ENCODE assay signal across 7 cellular contexts in genomic region chr2:101001713-101002561, GRCh38. TPM values are rescaled to one million over a fixed set of nuclear protein-coding genes. Genes with fewer than 3 reads are reported as not detected.
DNase-seq lines count a peak whose midpoint lies in the region; ATAC-seq and TF ChIP-seq lines count a peak whose summit lies in the region.

TSS of gene RPL31 (plus strand) at chr2:101002289. CDS start at chr2:101002702, 413 bp downstream.

- peak within 1 kb of the TSS; percentile 95 for H3K27ac ChIP-seq in hepatocyte

- H3K4me2 ChIP-seq in hepatocyte = peak within 1 kb of the TSS; percentile 92

- peak; percentile 85 for ATAC-seq in GM18508 (IDR thresholded peaks at IDR 0.05; ENCODE audit: insufficient read depth, unreplicated experiment)
- ATAC-seq in HG03025 (IDR thresholded peaks at IDR 0.05; ENCODE audit: low FRiP score, unreplicated experiment) = peak; percentile 87

- 5% methylated on average over 59 of the region's 59 CpGs for WGBS in hepatocyte (ENCODE audit: low lambda C conversion rate, missing lambda C conversion rate)

- peak; percentile 94 to 95 for DNase-seq in NCI-H2081 (lab: John Stamatoyannopoulos, UW)
- DNase-seq in T1000 (lab: John Stamatoyannopoulos, UW) = peak; percentile 88
- peak; percentile 98 for DNase-seq in astrocyte of the hippocampus (ENCODE audit: low read depth, low spot score)
- DNase-seq in hepatocyte (ENCODE audit: low spot score) = peak; percentile 99
- DNase-seq in renal cortical epithelial cell (ENCODE audit: low read depth) = peak; percentile 94

- no peak for TF ChIP-seq CTCF in hepatocyte (IDR thresholded peaks at IDR 0.05; ENCODE audit: poor library complexity)

- peak within 1 kb of the TSS; percentile 85 for H3K4me3 ChIP-seq in hepatocyte

- no peaks in the 10 kb centered on the region for H3K27me3 ChIP-seq in hepatocyte

- H3K4me1 ChIP-seq in hepatocyte (ENCODE audit: insufficient read depth) = peaks cover 18% of the 10 kb centered on the region

- no peaks in the 10 kb centered on the region for H3K9me3 ChIP-seq in hepatocyte (ENCODE audit: low read depth)

- H3K36me3 ChIP-seq in hepatocyte (replicated peaks; ENCODE audit: insufficient read depth, low read depth) = no peaks in the 10 kb centered on the region

- H3K9me2 ChIP-seq in hepatocyte (replicated peaks; ENCODE audit: insufficient read depth) = no peaks in the 10 kb centered on the region

- H3K79me2 ChIP-seq in hepatocyte = peaks cover 38% of the 10 kb centered on the region

- peak within 1 kb of the TSS; percentile 93 for H2AFZ ChIP-seq in hepatocyte

- peaks cover 28% of the 10 kb centered on the region for H4K20me1 ChIP-seq in hepatocyte (ENCODE audit: insufficient read depth, poor library complexity, severe bottlenecking)

RNA-seq across cellular contexts. Expression of gene RPL31, which starts in this region (rescaled TPM):
- 1,345 and 1,571 TPM in 2 replicates for total RNA-seq in hepatocyte
- polyA plus RNA-seq in hepatocyte = 1,214 and 1,256 TPM in 2 replicates
- 1,039 and 1,289 TPM in 2 replicates for total RNA-seq in renal cortical epithelial cell

Comparison
In these comparisons a context has a peak if more than half of its experiments do, and no peak if none do; other contexts are left out.
1. Peak in every context shown above with its lines: DNase-seq, ATAC-seq, H3K4me3 ChIP-seq and H3K27ac ChIP-seq.